11 cellular contexts compared by ENCODE assay signal in genomic region chr3:172315401-172316091, GRCh38.
DNase-seq lines count a peak whose midpoint lies in the region; ATAC-seq and TF ChIP-seq lines count a peak whose summit lies in the region.
"Had no signal": no experiment of that assay in that cellular context is flagged by ENCODE, and none has a peak within 500 bp of the region (broad histone marks: within the 10 kb centered on the region; RNA-seq: fewer than 3 reads in every experiment).

No MANE protein-coding gene starts in this region.

- H3K36me3 ChIP-seq in sigmoid colon = peaks cover 0 to 13% (median 3%) of the 10 kb centered on the region in 4 donors

- no peaks in the 10 kb centered on the region for H3K9me3 ChIP-seq in sigmoid colon

- DNase-seq in H4 (ENCODE audit: low spot score) (peak; percentile 41), RKO (ENCODE audit: low spot score) (peak; percentile 25), fibroblast of gingiva (ENCODE audit: low read depth) (peak; percentile 6), sigmoid colon (peak; percentile 75), DMS79 (lab: John Stamatoyannopoulos, UW) (no peak), dorsolateral prefrontal cortex (no peak)
- no peak for DNase-seq in activated effector memory CD4-positive, alpha-beta T cell treated with anti-CD3 and anti-CD28 coated beads, Interleukin-2, amount 50 U/mL, for 16 hours
- DNase-seq: effector memory CD4-positive, alpha-beta T cell; KBM-7 had no signal

- intact Hi-C loops in sigmoid colon (cut with DNase I) (loop anchor here (5.0 kb wide), 2 partner anchors 58 to 188 kb away; no protein-coding TSS in a partner anchor), dorsolateral prefrontal cortex (cut with DNase I) (no loop called here)

- no peak for TF ChIP-seq EP300 in sigmoid colon (IDR thresholded peaks at IDR 0.05)

- H3K27me3 ChIP-seq in sigmoid colon (no peaks in the 10 kb centered on the region), dorsolateral prefrontal cortex (no peaks in the 10 kb centered on the region)

- no peak overlapping the region for H3K4me3 ChIP-seq in sigmoid colon
- no peak overlapping the region for H3K4me3 ChIP-seq in dorsolateral prefrontal cortex

- H3K27ac ChIP-seq in sigmoid colon (peak overlapping the region; percentile 35 to 89 (median 71)), dorsolateral prefrontal cortex (no peak overlapping the region)

- no peak for TF ChIP-seq POLR2A in sigmoid colon (IDR thresholded peaks at IDR 0.05)

- ATAC-seq in HG02588 (IDR thresholded peaks at IDR 0.05; ENCODE audit: unreplicated experiment) = no peak
- ATAC-seq: sciatic nerve had no signal

- peaks cover 0 to 89% (median 83%) of the 10 kb centered on the region in 4 donors for H3K4me1 ChIP-seq in sigmoid colon

- WGBS in sigmoid colon, 2 donors = 39 to 62% methylated on average over 11 of the region's 11 CpGs

- TF ChIP-seq CTCF in sigmoid colon (IDR thresholded peaks at IDR 0.05) (no peak), dorsolateral prefrontal cortex (IDR thresholded peaks at IDR 0.05 in 54 of 56, conservative IDR thresholded peaks at IDR 0.05 in 2 of 56; ENCODE audit: low read depth in 1 of 56, partially characterized antibody in 56 of 56) (no peak)

Comparison
In these comparisons a context has a peak if more than half of its experiments do, and no peak if none do; other contexts are left out.
1. DNase-seq: peak in H4 (single experiment), RKO (single experiment), fibroblast of gingiva (single experiment) and sigmoid colon (single experiment); none in DMS79 (single experiment), activated effector memory CD4-positive, alpha-beta T cell treated with anti-CD3 and anti-CD28 coated beads, Interleukin-2, amount 50 U/mL, for 16 hours (single experiment) and dorsolateral prefrontal cortex (0 of 10).
2. H3K27ac ChIP-seq: peak in sigmoid colon (4 of 4); none in dorsolateral prefrontal cortex (0 of 59).